25 cellular contexts compared by ENCODE assay signal in the genomic region with DNA sequence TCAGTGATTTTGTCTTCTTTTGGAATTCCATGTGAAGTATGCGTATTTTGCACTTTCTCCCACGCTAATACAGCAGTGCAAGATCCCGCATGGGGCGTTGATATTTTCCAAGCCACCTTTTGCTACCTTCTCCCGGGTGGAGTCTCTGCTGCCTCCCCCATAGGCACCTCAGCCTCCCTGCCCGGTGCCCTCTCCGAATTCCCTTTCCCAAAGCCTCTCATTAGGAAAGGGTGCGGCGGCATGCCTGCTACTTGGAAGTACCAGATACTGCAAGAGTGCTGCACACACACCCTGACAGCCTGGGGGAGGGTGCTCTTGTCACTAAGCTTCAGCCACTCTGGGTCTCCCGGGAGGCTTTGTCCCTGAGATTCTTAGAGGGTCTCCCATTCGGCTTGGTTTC.
DNase-seq lines count a peak whose midpoint lies in the region; FAIRE-seq and TF ChIP-seq lines count a peak whose summit lies in the region.
"Had no signal": no experiment of that assay in that cellular context is flagged by ENCODE, and none has a peak within 500 bp of the region (broad histone marks: within the 10 kb centered on the region; RNA-seq: fewer than 3 reads in every experiment).

No MANE protein-coding gene starts in this region.

- H3K4me1 ChIP-seq in spleen = no peaks in the 10 kb centered on the region
- H3K4me1 ChIP-seq: BE2C had no signal

- TF ChIP-seq CTCF in spleen (IDR thresholded peaks at IDR 0.05 in 8 of 11, conservative IDR thresholded peaks at IDR 0.05 in 3 of 11) = no peak

- no peak overlapping the region for H3K4me3 ChIP-seq in spleen
- H3K4me3 ChIP-seq: BLaER1, GM12878 had no signal

- no peak for TF ChIP-seq POLR2A in spleen (IDR thresholded peaks at IDR 0.05)

- FAIRE-seq in RCC 7860 (lab: Jason Lieb, UNC) = no peak
- FAIRE-seq: A204.1, GM12878, GM12892, GM18507 had no signal

- H3K36me3 ChIP-seq in spleen = no peaks in the 10 kb centered on the region
- H3K36me3 ChIP-seq: BE2C, BLaER1 had no signal

- peaks cover 0 to 73% (median 15%) of the 10 kb centered on the region in 7 donors for H3K27me3 ChIP-seq in spleen (replicated peaks in 1 of 7)
- H3K27me3 ChIP-seq: BE2C, BLaER1 had no signal

- DNase-seq in islet precursor cell (peak; percentile 51), posterior vena cava (ENCODE audit: low spot score) (peak; percentile 47), spleen (peak; percentile 53), RCC 7860 (ENCODE audit: low spot score) (no peak)
- DNase-seq in stimulated activated CD4-positive, alpha-beta T cell treated with anti-CD3 and anti-CD28 coated beads, Interleukin-1b, Interleukin-23, amount 100 ng/mL, for 48 hours = no peak
- DNase-seq: 8988T; ACHN; BE2C; C1 segment of cervical spinal cord; CD4-positive, alpha-beta memory T cell; CD4-positive, CD25-positive, alpha-beta regulatory T cell; CD8-positive, alpha-beta memory T cell; COR-L47; DMS 273 treated with DMSO at 0.1 percent for 48 hours; DMS153; DMS53; DMS79; DND-41; EL; GDM1 had no signal

- H3K27ac ChIP-seq in spleen = no peak overlapping the region
- H3K27ac ChIP-seq: BLaER1 had no signal

- no peaks in the 10 kb centered on the region for H3K9me3 ChIP-seq in spleen
- H3K9me3 ChIP-seq: BE2C, BLaER1 had no signal

- intact Hi-C loops in posterior vena cava (cut with DNase I) (no loop called here), spleen (cut with DNase I; ENCODE audit: low total_unique reads) (no loop called here)

- 87 to 93% (median 89%) methylated on average over 11 of the region's 11 CpGs for WGBS in spleen, 5 donors

Comparison
In these comparisons a context has a peak if more than half of its experiments do, and no peak if none do; other contexts are left out.
1. DNase-seq: peak in islet precursor cell (single experiment), posterior vena cava (single experiment) and spleen (single experiment); none in RCC 7860 (single experiment) and stimulated activated CD4-positive, alpha-beta T cell treated with anti-CD3 and anti-CD28 coated beads, Interleukin-1b, Interleukin-23, amount 100 ng/mL, for 48 hours (single experiment).